ENCODE assay signal across 2 cellular contexts in the genomic region with DNA sequence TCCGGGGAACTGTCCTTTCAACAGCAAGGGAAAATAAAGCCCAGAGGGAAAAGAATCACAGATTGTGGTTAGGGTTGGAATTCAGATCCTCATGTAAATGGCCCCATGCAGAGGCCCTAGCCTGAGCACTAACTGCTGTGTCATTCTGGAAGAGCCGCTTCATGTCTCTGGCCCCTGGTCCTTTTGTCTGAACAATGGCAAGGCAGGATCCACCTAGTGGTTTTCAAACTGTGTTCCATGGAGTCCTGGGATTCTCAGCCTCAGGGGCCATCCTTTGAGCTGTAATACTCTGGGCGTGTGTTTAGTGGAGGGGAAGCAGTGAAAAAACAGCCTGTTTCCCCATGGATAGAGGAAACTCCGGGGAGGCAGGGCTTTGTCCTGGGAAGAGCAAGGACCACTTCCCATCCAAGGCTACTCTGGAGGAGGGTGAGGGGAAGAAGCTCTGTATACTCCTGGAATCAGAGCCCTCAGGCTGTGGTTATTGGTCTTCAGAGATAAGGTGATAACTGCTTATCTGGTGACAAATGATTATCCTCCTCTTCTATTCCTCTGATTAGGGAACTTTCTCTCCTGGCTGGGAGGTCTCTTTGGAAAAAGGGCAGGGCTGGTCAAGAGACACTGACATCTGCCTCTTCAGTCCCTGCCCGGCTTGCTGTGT.
TF ChIP-seq lines count a peak whose summit lies in the region.

No MANE protein-coding gene starts in this region.

TF ChIP-seq in SK-N-SH treated with all-trans-retinoic acid at 6 μM for 48 hours, 23 proteins besides CTCF, POLR2A, EP300 and RAD21 (continued from another document):
- TF ChIP-seq, protein P1, sequence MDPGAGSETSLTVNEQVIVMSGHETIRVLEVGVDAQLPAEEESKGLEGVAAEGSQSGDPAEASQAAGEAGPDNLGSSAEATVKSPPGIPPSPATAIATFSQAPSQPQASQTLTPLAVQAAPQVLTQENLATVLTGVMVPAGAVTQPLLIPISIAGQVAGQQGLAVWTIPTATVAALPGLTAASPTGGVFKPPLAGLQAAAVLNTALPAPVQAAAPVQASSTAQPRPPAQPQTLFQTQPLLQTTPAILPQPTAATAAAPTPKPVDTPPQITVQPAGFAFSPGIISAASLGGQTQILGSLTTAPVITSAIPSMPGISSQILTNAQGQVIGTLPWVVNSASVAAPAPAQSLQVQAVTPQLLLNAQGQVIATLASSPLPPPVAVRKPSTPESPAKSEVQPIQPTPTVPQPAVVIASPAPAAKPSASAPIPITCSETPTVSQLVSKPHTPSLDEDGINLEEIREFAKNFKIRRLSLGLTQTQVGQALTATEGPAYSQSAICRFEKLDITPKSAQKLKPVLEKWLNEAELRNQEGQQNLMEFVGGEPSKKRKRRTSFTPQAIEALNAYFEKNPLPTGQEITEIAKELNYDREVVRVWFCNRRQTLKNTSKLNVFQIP (CRISPR knock-in tag; IDR thresholded peaks at IDR 0.05; ENCODE audit: borderline replicate concordance, low read depth): no peak
- TF ChIP-seq, protein P2, sequence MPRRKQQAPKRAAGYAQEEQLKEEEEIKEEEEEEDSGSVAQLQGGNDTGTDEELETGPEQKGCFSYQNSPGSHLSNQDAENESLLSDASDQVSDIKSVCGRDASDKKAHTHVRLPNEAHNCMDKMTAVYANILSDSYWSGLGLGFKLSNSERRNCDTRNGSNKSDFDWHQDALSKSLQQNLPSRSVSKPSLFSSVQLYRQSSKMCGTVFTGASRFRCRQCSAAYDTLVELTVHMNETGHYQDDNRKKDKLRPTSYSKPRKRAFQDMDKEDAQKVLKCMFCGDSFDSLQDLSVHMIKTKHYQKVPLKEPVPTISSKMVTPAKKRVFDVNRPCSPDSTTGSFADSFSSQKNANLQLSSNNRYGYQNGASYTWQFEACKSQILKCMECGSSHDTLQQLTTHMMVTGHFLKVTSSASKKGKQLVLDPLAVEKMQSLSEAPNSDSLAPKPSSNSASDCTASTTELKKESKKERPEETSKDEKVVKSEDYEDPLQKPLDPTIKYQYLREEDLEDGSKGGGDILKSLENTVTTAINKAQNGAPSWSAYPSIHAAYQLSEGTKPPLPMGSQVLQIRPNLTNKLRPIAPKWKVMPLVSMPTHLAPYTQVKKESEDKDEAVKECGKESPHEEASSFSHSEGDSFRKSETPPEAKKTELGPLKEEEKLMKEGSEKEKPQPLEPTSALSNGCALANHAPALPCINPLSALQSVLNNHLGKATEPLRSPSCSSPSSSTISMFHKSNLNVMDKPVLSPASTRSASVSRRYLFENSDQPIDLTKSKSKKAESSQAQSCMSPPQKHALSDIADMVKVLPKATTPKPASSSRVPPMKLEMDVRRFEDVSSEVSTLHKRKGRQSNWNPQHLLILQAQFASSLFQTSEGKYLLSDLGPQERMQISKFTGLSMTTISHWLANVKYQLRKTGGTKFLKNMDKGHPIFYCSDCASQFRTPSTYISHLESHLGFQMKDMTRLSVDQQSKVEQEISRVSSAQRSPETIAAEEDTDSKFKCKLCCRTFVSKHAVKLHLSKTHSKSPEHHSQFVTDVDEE (CRISPR knock-in tag; IDR thresholded peaks at IDR 0.05): no peak
- TF ChIP-seq CSDC2 (CRISPR knock-in tag; IDR thresholded peaks at IDR 0.05): no peak
- TF ChIP-seq, protein P3, sequence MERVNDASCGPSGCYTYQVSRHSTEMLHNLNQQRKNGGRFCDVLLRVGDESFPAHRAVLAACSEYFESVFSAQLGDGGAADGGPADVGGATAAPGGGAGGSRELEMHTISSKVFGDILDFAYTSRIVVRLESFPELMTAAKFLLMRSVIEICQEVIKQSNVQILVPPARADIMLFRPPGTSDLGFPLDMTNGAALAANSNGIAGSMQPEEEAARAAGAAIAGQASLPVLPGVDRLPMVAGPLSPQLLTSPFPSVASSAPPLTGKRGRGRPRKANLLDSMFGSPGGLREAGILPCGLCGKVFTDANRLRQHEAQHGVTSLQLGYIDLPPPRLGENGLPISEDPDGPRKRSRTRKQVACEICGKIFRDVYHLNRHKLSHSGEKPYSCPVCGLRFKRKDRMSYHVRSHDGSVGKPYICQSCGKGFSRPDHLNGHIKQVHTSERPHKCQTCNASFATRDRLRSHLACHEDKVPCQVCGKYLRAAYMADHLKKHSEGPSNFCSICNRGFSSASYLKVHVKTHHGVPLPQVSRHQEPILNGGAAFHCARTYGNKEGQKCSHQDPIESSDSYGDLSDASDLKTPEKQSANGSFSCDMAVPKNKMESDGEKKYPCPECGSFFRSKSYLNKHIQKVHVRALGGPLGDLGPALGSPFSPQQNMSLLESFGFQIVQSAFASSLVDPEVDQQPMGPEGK (CRISPR knock-in tag; IDR thresholded peaks at IDR 0.05; ENCODE audit: borderline replicate concordance): no peak
- no peak for TF ChIP-seq SNAI2 (CRISPR knock-in tag; IDR thresholded peaks at IDR 0.05)
- no peak for TF ChIP-seq PPARA (CRISPR knock-in tag; IDR thresholded peaks at IDR 0.05; ENCODE audit: borderline replicate concordance)
- no peak for TF ChIP-seq TCF4 (CRISPR knock-in tag; IDR thresholded peaks at IDR 0.05; ENCODE audit: borderline replicate concordance)
- TF ChIP-seq RARB (CRISPR knock-in tag; IDR thresholded peaks at IDR 0.05): no peak
- no peak for TF ChIP-seq ZC3H10 (CRISPR knock-in tag; IDR thresholded peaks at IDR 0.05)
- TF ChIP-seq, protein P4, sequence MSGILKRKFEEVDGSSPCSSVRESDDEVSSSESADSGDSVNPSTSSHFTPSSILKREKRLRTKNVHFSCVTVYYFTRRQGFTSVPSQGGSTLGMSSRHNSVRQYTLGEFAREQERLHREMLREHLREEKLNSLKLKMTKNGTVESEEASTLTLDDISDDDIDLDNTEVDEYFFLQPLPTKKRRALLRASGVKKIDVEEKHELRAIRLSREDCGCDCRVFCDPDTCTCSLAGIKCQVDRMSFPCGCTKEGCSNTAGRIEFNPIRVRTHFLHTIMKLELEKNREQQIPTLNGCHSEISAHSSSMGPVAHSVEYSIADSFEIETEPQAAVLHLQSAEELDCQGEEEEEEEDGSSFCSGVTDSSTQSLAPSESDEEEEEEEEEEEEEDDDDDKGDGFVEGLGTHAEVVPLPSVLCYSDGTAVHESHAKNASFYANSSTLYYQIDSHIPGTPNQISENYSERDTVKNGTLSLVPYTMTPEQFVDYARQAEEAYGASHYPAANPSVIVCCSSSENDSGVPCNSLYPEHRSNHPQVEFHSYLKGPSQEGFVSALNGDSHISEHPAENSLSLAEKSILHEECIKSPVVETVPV (CRISPR knock-in tag; IDR thresholded peaks at IDR 0.05): no peak
- TF ChIP-seq ZNF565 (CRISPR knock-in tag; conservative IDR thresholded peaks at IDR 0.05; ENCODE audit: low read depth): no peak

TF ChIP-seq in WTC11, 78 proteins besides CTCF, POLR2A, EP300 and RAD21 (continues in another document):
- TF ChIP-seq, protein P5, sequence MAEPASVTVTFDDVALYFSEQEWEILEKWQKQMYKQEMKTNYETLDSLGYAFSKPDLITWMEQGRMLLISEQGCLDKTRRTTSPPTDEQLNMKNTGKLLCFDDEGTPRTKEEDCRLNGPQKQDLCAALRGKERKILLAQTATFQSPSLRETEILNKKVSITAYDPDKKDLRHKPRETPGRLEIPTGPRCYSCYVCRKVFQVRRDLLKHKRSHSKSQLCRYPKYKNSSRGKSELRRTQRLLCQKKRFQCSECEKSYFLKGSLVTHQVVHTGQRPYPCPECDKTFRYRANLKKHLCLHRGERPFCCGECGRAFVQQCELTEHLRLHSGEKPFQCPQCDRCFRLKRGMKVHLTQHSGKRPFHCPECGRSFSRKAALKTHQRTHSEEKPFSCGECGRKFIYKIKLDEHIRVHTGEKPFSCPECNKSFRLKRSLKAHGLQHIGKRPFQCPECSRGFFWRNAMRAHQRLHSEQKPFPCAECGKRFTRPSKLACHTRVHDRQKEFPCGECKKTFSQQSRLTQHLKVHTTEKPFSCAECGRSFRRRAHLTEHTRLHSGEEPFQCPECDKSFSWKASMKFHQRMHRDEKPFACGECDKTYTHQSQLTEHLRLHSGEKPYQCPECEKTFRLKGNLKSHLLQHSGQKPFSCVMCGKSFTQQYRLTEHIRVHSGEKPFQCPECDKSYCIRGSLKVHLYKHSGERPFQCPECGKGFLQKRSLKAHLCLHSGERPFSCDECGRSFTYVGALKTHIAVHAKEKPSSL (CRISPR knock-in tag; conservative IDR thresholded peaks at IDR 0.05): no peak
- TF ChIP-seq ETV6 (CRISPR knock-in tag; IDR thresholded peaks at IDR 0.05) (peak; percentile 85; the same call in 1 of the 2 replicates), HMGA2 (CRISPR knock-in tag; IDR thresholded peaks at IDR 0.05) (no peak), TCF7 (CRISPR knock-in tag; IDR thresholded peaks at IDR 0.05; ENCODE audit: low read depth) (no peak), FOXJ3 (CRISPR knock-in tag; IDR thresholded peaks at IDR 0.05; ENCODE audit: borderline replicate concordance) (no peak), OVOL2 (CRISPR knock-in tag; IDR thresholded peaks at IDR 0.05; ENCODE audit: borderline replicate concordance) (no peak), NFE2L1 (CRISPR knock-in tag; IDR thresholded peaks at IDR 0.05) (peak; percentile 85; the same call in 1 of the 2 replicates), TEAD1 (CRISPR knock-in tag; IDR thresholded peaks at IDR 0.05) (peak; percentile 79), PRRX2 (CRISPR knock-in tag; IDR thresholded peaks at IDR 0.05) (no peak), TP53 (CRISPR knock-in tag; IDR thresholded peaks at IDR 0.05) (no peak)
- TF ChIP-seq, protein P6, sequence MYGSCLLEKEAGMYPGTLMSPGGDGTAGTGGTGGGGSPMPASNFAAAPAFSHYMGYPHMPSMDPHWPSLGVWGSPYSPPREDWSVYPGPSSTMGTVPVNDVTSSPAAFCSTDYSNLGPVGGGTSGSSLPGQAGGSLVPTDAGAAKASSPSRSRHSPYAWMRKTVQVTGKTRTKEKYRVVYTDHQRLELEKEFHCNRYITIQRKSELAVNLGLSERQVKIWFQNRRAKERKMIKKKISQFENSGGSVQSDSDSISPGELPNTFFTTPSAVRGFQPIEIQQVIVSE (CRISPR knock-in tag; IDR thresholded peaks at IDR 0.05; ENCODE audit: borderline replicate concordance): no peak
- TF ChIP-seq, protein P7, sequence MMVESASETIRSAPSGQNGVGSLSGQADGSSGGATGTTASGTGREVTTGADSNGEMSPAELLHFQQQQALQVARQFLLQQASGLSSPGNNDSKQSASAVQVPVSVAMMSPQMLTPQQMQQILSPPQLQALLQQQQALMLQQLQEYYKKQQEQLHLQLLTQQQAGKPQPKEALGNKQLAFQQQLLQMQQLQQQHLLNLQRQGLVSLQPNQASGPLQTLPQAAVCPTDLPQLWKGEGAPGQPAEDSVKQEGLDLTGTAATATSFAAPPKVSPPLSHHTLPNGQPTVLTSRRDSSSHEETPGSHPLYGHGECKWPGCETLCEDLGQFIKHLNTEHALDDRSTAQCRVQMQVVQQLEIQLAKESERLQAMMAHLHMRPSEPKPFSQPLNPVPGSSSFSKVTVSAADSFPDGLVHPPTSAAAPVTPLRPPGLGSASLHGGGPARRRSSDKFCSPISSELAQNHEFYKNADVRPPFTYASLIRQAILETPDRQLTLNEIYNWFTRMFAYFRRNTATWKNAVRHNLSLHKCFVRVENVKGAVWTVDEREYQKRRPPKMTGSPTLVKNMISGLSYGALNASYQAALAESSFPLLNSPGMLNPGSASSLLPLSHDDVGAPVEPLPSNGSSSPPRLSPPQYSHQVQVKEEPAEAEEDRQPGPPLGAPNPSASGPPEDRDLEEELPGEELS (CRISPR knock-in tag; IDR thresholded peaks at IDR 0.05): no peak
- TF ChIP-seq, protein P8, sequence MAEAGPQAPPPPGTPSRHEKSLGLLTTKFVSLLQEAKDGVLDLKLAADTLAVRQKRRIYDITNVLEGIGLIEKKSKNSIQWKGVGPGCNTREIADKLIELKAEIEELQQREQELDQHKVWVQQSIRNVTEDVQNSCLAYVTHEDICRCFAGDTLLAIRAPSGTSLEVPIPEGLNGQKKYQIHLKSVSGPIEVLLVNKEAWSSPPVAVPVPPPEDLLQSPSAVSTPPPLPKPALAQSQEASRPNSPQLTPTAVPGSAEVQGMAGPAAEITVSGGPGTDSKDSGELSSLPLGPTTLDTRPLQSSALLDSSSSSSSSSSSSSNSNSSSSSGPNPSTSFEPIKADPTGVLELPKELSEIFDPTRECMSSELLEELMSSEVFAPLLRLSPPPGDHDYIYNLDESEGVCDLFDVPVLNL (CRISPR knock-in tag; IDR thresholded peaks at IDR 0.05; ENCODE audit: borderline replicate concordance, low read depth): no peak
- TF ChIP-seq, protein P9, sequence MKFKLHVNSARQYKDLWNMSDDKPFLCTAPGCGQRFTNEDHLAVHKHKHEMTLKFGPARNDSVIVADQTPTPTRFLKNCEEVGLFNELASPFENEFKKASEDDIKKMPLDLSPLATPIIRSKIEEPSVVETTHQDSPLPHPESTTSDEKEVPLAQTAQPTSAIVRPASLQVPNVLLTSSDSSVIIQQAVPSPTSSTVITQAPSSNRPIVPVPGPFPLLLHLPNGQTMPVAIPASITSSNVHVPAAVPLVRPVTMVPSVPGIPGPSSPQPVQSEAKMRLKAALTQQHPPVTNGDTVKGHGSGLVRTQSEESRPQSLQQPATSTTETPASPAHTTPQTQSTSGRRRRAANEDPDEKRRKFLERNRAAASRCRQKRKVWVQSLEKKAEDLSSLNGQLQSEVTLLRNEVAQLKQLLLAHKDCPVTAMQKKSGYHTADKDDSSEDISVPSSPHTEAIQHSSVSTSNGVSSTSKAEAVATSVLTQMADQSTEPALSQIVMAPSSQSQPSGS (CRISPR knock-in tag; IDR thresholded peaks at IDR 0.05; ENCODE audit: borderline replicate concordance, low read depth): no peak
- TF ChIP-seq, protein P10, sequence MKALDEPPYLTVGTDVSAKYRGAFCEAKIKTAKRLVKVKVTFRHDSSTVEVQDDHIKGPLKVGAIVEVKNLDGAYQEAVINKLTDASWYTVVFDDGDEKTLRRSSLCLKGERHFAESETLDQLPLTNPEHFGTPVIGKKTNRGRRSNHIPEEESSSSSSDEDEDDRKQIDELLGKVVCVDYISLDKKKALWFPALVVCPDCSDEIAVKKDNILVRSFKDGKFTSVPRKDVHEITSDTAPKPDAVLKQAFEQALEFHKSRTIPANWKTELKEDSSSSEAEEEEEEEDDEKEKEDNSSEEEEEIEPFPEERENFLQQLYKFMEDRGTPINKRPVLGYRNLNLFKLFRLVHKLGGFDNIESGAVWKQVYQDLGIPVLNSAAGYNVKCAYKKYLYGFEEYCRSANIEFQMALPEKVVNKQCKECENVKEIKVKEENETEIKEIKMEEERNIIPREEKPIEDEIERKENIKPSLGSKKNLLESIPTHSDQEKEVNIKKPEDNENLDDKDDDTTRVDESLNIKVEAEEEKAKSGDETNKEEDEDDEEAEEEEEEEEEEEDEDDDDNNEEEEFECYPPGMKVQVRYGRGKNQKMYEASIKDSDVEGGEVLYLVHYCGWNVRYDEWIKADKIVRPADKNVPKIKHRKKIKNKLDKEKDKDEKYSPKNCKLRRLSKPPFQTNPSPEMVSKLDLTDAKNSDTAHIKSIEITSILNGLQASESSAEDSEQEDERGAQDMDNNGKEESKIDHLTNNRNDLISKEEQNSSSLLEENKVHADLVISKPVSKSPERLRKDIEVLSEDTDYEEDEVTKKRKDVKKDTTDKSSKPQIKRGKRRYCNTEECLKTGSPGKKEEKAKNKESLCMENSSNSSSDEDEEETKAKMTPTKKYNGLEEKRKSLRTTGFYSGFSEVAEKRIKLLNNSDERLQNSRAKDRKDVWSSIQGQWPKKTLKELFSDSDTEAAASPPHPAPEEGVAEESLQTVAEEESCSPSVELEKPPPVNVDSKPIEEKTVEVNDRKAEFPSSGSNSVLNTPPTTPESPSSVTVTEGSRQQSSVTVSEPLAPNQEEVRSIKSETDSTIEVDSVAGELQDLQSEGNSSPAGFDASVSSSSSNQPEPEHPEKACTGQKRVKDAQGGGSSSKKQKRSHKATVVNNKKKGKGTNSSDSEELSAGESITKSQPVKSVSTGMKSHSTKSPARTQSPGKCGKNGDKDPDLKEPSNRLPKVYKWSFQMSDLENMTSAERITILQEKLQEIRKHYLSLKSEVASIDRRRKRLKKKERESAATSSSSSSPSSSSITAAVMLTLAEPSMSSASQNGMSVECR (CRISPR knock-in tag; IDR thresholded peaks at IDR 0.05; ENCODE audit: borderline replicate concordance): no peak
